In genomic region chr2:232523682-232524597, GRCh38 we compare ENCODE assay signal across 7 cellular contexts.
DNase-seq lines count a peak whose midpoint lies in the region; ATAC-seq and TF ChIP-seq lines count a peak whose summit lies in the region.

No MANE protein-coding gene starts in this region.

- peaks cover 16% of the 10 kb centered on the region for H3K27me3 ChIP-seq in iPS DF 6.9 (ENCODE audit: control insufficient read depth, insufficient read depth, low read length)

- peaks cover 9% of the 10 kb centered on the region for H3K4me1 Mint-ChIP-seq in activated naive CD8-positive, alpha-beta T cell treated with anti-CD3 and anti-CD28 coated beads, Interleukin-2, amount 50 U/mL, for 24 hours

- H3K9me3 Mint-ChIP-seq in activated naive CD8-positive, alpha-beta T cell treated with anti-CD3 and anti-CD28 coated beads, Interleukin-2, amount 50 U/mL, for 24 hours: no peaks in the 10 kb centered on the region

- DNase-seq in NCI-H1930 (lab: John Stamatoyannopoulos, UW) (peak; percentile 55 to 68), iPS DF 6.9 (ENCODE audit: low read depth, low spot score) (no peak)
- peak; percentile 47 for DNase-seq in activated naive CD8-positive, alpha-beta T cell treated with anti-CD3 and anti-CD28 coated beads, Interleukin-2, amount 50 U/mL, for 24 hours
- peak; percentile 28 for DNase-seq in stimulated activated CD4-positive, alpha-beta T cell treated with anti-CD3 and anti-CD28 coated beads, Interleukin-4, amount 100 ng/mL, for 1 hour

- WGBS in iPS DF 6.9 (ENCODE audit: insufficient coverage, insufficient read length): no CpG with 5 or more reads among the region's 75 CpGs

- peaks cover 6% of the 10 kb centered on the region; the same call in 1 of the 2 replicates for H3K4me1 ChIP-seq in iPS DF 6.9 (ENCODE audit: control insufficient read depth, insufficient read depth, low read length)

- ATAC-seq in activated naive CD8-positive, alpha-beta T cell treated with anti-CD3 and anti-CD28 coated beads, Interleukin-2, amount 50 U/mL, for 24 hours: peak; percentile 59
- ATAC-seq in HG02840 (IDR thresholded peaks at IDR 0.05; ENCODE audit: low FRiP score, unreplicated experiment) (no peak), HG03135 (IDR thresholded peaks at IDR 0.05; ENCODE audit: unreplicated experiment) (no peak)

- TF ChIP-seq CTCF in GM12872 (IDR thresholded peaks at IDR 0.05; ENCODE audit: insufficient read depth, low read depth, low read length): peak; percentile 26; the same call in 1 of the 3 replicates

- H3K4me3 Mint-ChIP-seq in activated naive CD8-positive, alpha-beta T cell treated with anti-CD3 and anti-CD28 coated beads, Interleukin-2, amount 50 U/mL, for 24 hours: no peak overlapping the region

- H3K27ac ChIP-seq in iPS DF 6.9 (ENCODE audit: low read length): no peak overlapping the region

- H3K27ac Mint-ChIP-seq in activated naive CD8-positive, alpha-beta T cell treated with anti-CD3 and anti-CD28 coated beads, Interleukin-2, amount 50 U/mL, for 24 hours: no peak overlapping the region

- H3K36me3 Mint-ChIP-seq in activated naive CD8-positive, alpha-beta T cell treated with anti-CD3 and anti-CD28 coated beads, Interleukin-2, amount 50 U/mL, for 24 hours (ENCODE audit: low read depth): no peaks in the 10 kb centered on the region

- no peaks in the 10 kb centered on the region for H3K9me3 ChIP-seq in iPS DF 6.9 (ENCODE audit: control insufficient read depth, insufficient read depth, low read length)

- H3K27me3 Mint-ChIP-seq in activated naive CD8-positive, alpha-beta T cell treated with anti-CD3 and anti-CD28 coated beads, Interleukin-2, amount 50 U/mL, for 24 hours: peaks cover 46% of the 10 kb centered on the region

- H3K4me3 ChIP-seq in iPS DF 6.9 (ENCODE audit: low read length): peak overlapping the region; percentile 33; the same call in 1 of the 2 replicates

- H3K36me3 ChIP-seq in iPS DF 6.9 (ENCODE audit: control insufficient read depth, insufficient read depth, low read length): no peaks in the 10 kb centered on the region
